In the genomic region with DNA sequence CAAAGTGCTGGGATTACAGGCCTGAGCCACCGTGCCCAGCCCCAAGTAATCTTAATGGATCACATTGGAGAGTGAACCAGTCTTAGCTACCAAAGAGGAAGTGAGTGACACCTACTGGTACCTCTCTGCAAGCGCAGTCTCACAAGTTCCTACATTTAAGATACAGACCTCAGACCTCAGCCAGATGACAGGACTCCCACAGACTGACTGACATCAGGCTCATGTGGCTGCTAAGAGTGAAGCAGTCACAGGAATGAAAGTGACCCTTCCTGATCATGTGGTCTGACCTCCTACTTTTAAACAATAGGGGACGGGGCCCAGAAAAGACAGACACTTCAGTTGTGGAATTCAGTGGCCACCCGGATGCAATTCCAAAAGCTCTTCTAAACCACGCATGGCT, we compare ENCODE assay signal across 7 cellular contexts. TPM values are rescaled to one million over a fixed set of nuclear protein-coding genes. Genes with fewer than 3 reads are reported as not detected.
DNase-seq lines count a peak whose midpoint lies in the region; ATAC-seq and TF ChIP-seq lines count a peak whose summit lies in the region.

No MANE protein-coding gene starts in this region.

- H3K9ac ChIP-seq in SU-DHL-6 (ENCODE audit: low read length) (no peak overlapping the region), adipocyte (ENCODE audit: low read length) (no peak overlapping the region)

- H3K27ac ChIP-seq in SU-DHL-6 (ENCODE audit: low read depth, low read length): peak overlapping the region; percentile 21
- H3K27ac ChIP-seq in right atrium auricular region: no peak overlapping the region
- no peak overlapping the region for H3K27ac ChIP-seq in gastrocnemius medialis

- H3K4me1 ChIP-seq in adipocyte (ENCODE audit: control insufficient read depth, insufficient read depth, low read length): no peaks in the 10 kb centered on the region
- no peaks in the 10 kb centered on the region for H3K4me1 ChIP-seq in right atrium auricular region
- H3K4me1 ChIP-seq in gastrocnemius medialis: no peaks in the 10 kb centered on the region

- peaks cover 56% of the 10 kb centered on the region for H3F3A ChIP-seq in SU-DHL-6 (ENCODE audit: insufficient read depth)

- ATAC-seq in GM18502 (IDR thresholded peaks at IDR 0.05; ENCODE audit: poor library complexity, unreplicated experiment) (peak; percentile 86), HG02642 (IDR thresholded peaks at IDR 0.05; ENCODE audit: poor library complexity, unreplicated experiment) (peak; percentile 90), gastrocnemius medialis (peak; percentile 92 to 93)

- no peaks in the 10 kb centered on the region for H3K9me3 ChIP-seq in SU-DHL-6 (ENCODE audit: insufficient read depth, low read length)
- no peaks in the 10 kb centered on the region for H3K9me3 ChIP-seq in adipocyte (ENCODE audit: control insufficient read depth, low read length)
- no peaks in the 10 kb centered on the region for H3K9me3 ChIP-seq in right atrium auricular region
- H3K9me3 ChIP-seq in gastrocnemius medialis: no peaks in the 10 kb centered on the region

- H3K9me2 ChIP-seq in SU-DHL-6 (replicated peaks; ENCODE audit: insufficient read depth, low read length): no peaks in the 10 kb centered on the region

- peaks cover 6% of the 10 kb centered on the region for H3K79me2 ChIP-seq in SU-DHL-6 (ENCODE audit: insufficient read depth, low read length)

- no peak overlapping the region for H2AFZ ChIP-seq in SU-DHL-6 (ENCODE audit: low read depth, low read length, severe bottlenecking)

- H3K4me2 ChIP-seq in SU-DHL-6 (ENCODE audit: low read depth, low read length, poor library complexity, severe bottlenecking): no peak overlapping the region

- H3K4me3 ChIP-seq in NB4 (ENCODE audit: low read depth, low read length) (no peak overlapping the region), SU-DHL-6 (ENCODE audit: insufficient read depth, low read length, poor library complexity, severe bottlenecking) (no peak overlapping the region), adipocyte (ENCODE audit: low read length) (no peak overlapping the region), right atrium auricular region (no peak overlapping the region), gastrocnemius medialis (no peak overlapping the region)

- no peak for TF ChIP-seq POLR2A in NB4 (IDR thresholded peaks at IDR 0.05; ENCODE audit: extremely low read depth, insufficient read length)
- TF ChIP-seq POLR2A in gastrocnemius medialis (IDR thresholded peaks at IDR 0.05): no peak

- intact Hi-C loops in gastrocnemius medialis (cut with DNase I; ENCODE audit: low total_unique reads): loop anchor here (2.0 to 10.0 kb wide), 2 partner anchors 45 to 343 kb away; no protein-coding TSS in a partner anchor

- no peaks in the 10 kb centered on the region for H3K36me3 ChIP-seq in SU-DHL-6 (ENCODE audit: low read length)
- H3K36me3 ChIP-seq in adipocyte (ENCODE audit: control insufficient read depth, insufficient read depth, low read length, severe bottlenecking): no peaks in the 10 kb centered on the region
- H3K36me3 ChIP-seq in right atrium auricular region: peaks cover 9% of the 10 kb centered on the region
- H3K36me3 ChIP-seq in gastrocnemius medialis: peaks cover 0 to 3% of the 10 kb centered on the region in 2 donors

- TF ChIP-seq CTCF in NB4 (IDR thresholded peaks at IDR 0.05; ENCODE audit: low read depth, low read length) (peak; percentile 87), SU-DHL-6 (IDR thresholded peaks at IDR 0.05; ENCODE audit: insufficient read depth, low read length, poor library complexity, severe bottlenecking) (peak; percentile 73), right atrium auricular region (IDR thresholded peaks at IDR 0.05) (peak; percentile 65 to 81), gastrocnemius medialis (IDR thresholded peaks at IDR 0.05 in 4 of 5, conservative IDR thresholded peaks at IDR 0.05 in 1 of 5) (peak; percentile 45 to 79 (median 69))

- H3K27me3 ChIP-seq in SU-DHL-6 (ENCODE audit: low read length) (no peaks in the 10 kb centered on the region), adipocyte (replicated peaks; ENCODE audit: control insufficient read depth, insufficient read depth, low read length) (no peaks in the 10 kb centered on the region), right atrium auricular region (no peaks in the 10 kb centered on the region), gastrocnemius medialis (no peaks in the 10 kb centered on the region)

- H4K20me1 ChIP-seq in SU-DHL-6 (ENCODE audit: low read depth, low read length): no peaks in the 10 kb centered on the region

- in situ Hi-C loops in gastrocnemius medialis (cut with MboI; ENCODE audit: low sequenced_read_pairs in 4 of 4): loop anchor here in 1 of 4 donors (10.0 kb wide), 1 partner anchor 53 kb away; no protein-coding TSS in a partner anchor

- DNase-seq in NB4 (ENCODE audit: low read depth): peak; percentile 91
- DNase-seq in adipocyte (ENCODE audit: low read depth): peak; percentile 92
- peak; percentile 73 for DNase-seq in right atrium auricular region (ENCODE audit: low spot score)
- DNase-seq in gastrocnemius medialis: peak; percentile 30 to 64

RNA-seq across cellular contexts. Expression of gene GNB5, which starts 36.3 kb away (rescaled TPM):
- 10 to 100 TPM; 30.1 to 38.5 TPM for total RNA-seq in right atrium auricular region
- total RNA-seq in gastrocnemius medialis: 1 to 10 TPM; 2.9 to 4.6 (median 3.6) TPM

Comparison
In these comparisons a context has a peak if more than half of its experiments do, and no peak if none do; other contexts are left out.
1. RNA of gene GNB5, which starts 36.3 kb away (total RNA-seq): 30.1 to 38.5 TPM in right atrium auricular region; 2.9 to 4.6 TPM in gastrocnemius medialis; every median in the first group is over 4 times any median in the second.
2. Peak in every context shown above with its lines, with median percentiles within 50 percentile points of each other: ATAC-seq, DNase-seq and CTCF ChIP-seq.